17 cellular contexts compared by ENCODE assay signal in the genomic region with DNA sequence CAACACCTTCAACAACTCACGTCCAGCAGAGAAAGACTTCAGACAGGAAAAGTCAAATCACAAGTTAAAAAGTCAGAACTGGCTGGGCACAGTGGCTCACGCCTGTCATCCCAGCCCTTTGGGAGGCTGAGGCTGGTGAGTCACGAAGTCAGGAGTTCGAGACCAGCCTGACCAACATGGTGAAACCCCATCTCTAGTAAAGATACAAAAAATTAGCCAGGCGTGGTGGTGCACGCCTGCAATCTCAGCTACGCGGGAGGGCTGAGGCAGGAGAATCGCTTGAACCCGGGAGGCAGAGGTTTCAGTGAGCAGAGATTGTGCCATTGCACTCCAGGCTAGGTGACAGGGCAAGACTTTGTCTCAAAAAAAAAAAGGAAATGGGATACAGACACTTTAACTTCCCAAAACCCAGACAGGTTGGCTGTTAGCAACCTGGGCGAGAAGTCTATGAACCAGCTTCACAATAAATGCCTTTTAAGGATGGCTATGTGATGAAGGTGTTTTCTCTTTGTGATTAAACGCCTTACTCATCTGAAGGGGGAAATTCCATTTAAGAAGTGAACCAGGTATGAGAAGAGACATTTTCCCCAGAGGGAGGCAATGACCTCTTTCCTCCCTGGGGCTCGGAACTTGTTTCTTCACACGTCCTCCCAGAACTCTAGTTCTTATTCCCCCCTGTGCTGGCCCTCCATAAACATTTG.
DNase-seq lines count a peak whose midpoint lies in the region; ATAC-seq and TF ChIP-seq lines count a peak whose summit lies in the region.
"Had no signal": no experiment of that assay in that cellular context is flagged by ENCODE, and none has a peak within 500 bp of the region (broad histone marks: within the 10 kb centered on the region; RNA-seq: fewer than 3 reads in every experiment).

No MANE protein-coding gene starts in this region.

- H3K4me3 Mint-ChIP-seq in stimulated activated naive CD8-positive, alpha-beta T cell treated with anti-CD3 and anti-CD28 coated beads, Interleukin-15, amount 100 ng/mL, for 72 hours = no peak overlapping the region
- H3K4me3 Mint-ChIP-seq in memory B cell (no peak overlapping the region), T-helper 17 cell (no peak overlapping the region)
- no peak overlapping the region for H3K4me3 Mint-ChIP-seq in effector memory CD8-positive, alpha-beta T cell

- H3K27ac ChIP-seq in SK-N-MC (peak overlapping the region; percentile 15; the same call in 1 of the 2 replicates), uterus (peak overlapping the region; percentile 46 to 96), SJCRH30 (no peak overlapping the region)
- H3K27ac ChIP-seq: foreskin keratinocyte, Peyer's patch, thyroid gland had no signal

- H3K4me1 ChIP-seq in uterus = peaks cover 0 to 15% of the 10 kb centered on the region in 2 donors
- no peaks in the 10 kb centered on the region; the same call in 1 of the 2 replicates for H3K4me1 ChIP-seq in SJCRH30
- H3K4me1 ChIP-seq: BE2C, foreskin keratinocyte, Peyer's patch had no signal

- TF ChIP-seq POLR2A in uterus (IDR thresholded peaks at IDR 0.05) = no peak

- no peak overlapping the region for H3K27ac Mint-ChIP-seq in stimulated activated naive CD8-positive, alpha-beta T cell treated with anti-CD3 and anti-CD28 coated beads, Interleukin-15, amount 100 ng/mL, for 72 hours
- H3K27ac Mint-ChIP-seq in memory B cell (no peak overlapping the region), T-helper 17 cell (no peak overlapping the region)
- peak overlapping the region in 1 of 2 donors; percentile 55 for H3K27ac Mint-ChIP-seq in effector memory CD8-positive, alpha-beta T cell
- H3K27ac Mint-ChIP-seq: activated T-helper 2 cell treated with anti-CD3 and anti-CD28 coated beads, Interferon-gamma antibody, Interleukin-2, Interleukin-4, amounts not matched to agents 10 μg/mL and 5 μg/mL and 100 μg/mL, durations not matched to agents 14 hours and 24 hours and 36 hours had no signal

- H3K9ac ChIP-seq in SK-N-MC (ENCODE audit: insufficient read length) = no peak overlapping the region

- H3K9me3 ChIP-seq in SK-N-MC (ENCODE audit: low read depth, low read length) = no peaks in the 10 kb centered on the region
- H3K9me3 ChIP-seq in uterus = no peaks in the 10 kb centered on the region
- no peaks in the 10 kb centered on the region for H3K9me3 ChIP-seq in SJCRH30 (replicated peaks)
- H3K9me3 ChIP-seq in T-helper 17 cell (ENCODE audit: control insufficient read depth, low read length, poor library complexity, severe bottlenecking) = no peaks in the 10 kb centered on the region
- H3K9me3 ChIP-seq: BE2C, Peyer's patch, thyroid gland had no signal

- intact Hi-C loops in uterus (cut with DNase I; ENCODE audit: low total_unique reads) = no loop called here

- H3K9me3 Mint-ChIP-seq in stimulated activated naive CD8-positive, alpha-beta T cell treated with anti-CD3 and anti-CD28 coated beads, Interleukin-15, amount 100 ng/mL, for 72 hours = no peaks in the 10 kb centered on the region
- no peaks in the 10 kb centered on the region for H3K9me3 Mint-ChIP-seq in memory B cell
- no peaks in the 10 kb centered on the region for H3K9me3 Mint-ChIP-seq in effector memory CD8-positive, alpha-beta T cell
- H3K9me3 Mint-ChIP-seq: activated T-helper 2 cell treated with anti-CD3 and anti-CD28 coated beads, Interferon-gamma antibody, Interleukin-2, Interleukin-4, amounts not matched to agents 10 μg/mL and 5 μg/mL and 100 μg/mL, durations not matched to agents 14 hours and 24 hours and 36 hours had no signal

- peaks cover 7% of the 10 kb centered on the region for H3K27me3 Mint-ChIP-seq in stimulated activated naive CD8-positive, alpha-beta T cell treated with anti-CD3 and anti-CD28 coated beads, Interleukin-15, amount 100 ng/mL, for 72 hours
- H3K27me3 Mint-ChIP-seq in memory B cell (peaks cover 5% of the 10 kb centered on the region), T-helper 17 cell (peaks cover 8% of the 10 kb centered on the region)
- H3K27me3 Mint-ChIP-seq in effector memory CD8-positive, alpha-beta T cell = peaks cover 13 to 37% of the 10 kb centered on the region in 2 donors

- no peaks in the 10 kb centered on the region for H3K27me3 ChIP-seq in uterus
- no peaks in the 10 kb centered on the region for H3K27me3 ChIP-seq in SJCRH30
- H3K27me3 ChIP-seq: BE2C, Peyer's patch, thyroid gland had no signal

- H3K4me1 Mint-ChIP-seq in stimulated activated naive CD8-positive, alpha-beta T cell treated with anti-CD3 and anti-CD28 coated beads, Interleukin-15, amount 100 ng/mL, for 72 hours = peaks cover 29% of the 10 kb centered on the region
- H3K4me1 Mint-ChIP-seq in memory B cell (peaks cover 18% of the 10 kb centered on the region), T-helper 17 cell (peaks cover 7% of the 10 kb centered on the region)
- peaks cover 0 to 2% of the 10 kb centered on the region in 2 donors for H3K4me1 Mint-ChIP-seq in effector memory CD8-positive, alpha-beta T cell (ENCODE audit: low read depth in 2 of 2)

- no peaks in the 10 kb centered on the region for H3K36me3 ChIP-seq in SK-N-MC (ENCODE audit: insufficient read depth, low read length)
- H3K36me3 ChIP-seq in uterus = no peaks in the 10 kb centered on the region
- H3K36me3 ChIP-seq in SJCRH30 = no peaks in the 10 kb centered on the region
- H3K36me3 ChIP-seq: BE2C, Peyer's patch, thyroid gland had no signal

- H3K36me3 Mint-ChIP-seq in memory B cell (no peaks in the 10 kb centered on the region), T-helper 17 cell (ENCODE audit: low read depth) (no peaks in the 10 kb centered on the region)
- peaks cover 2% of the 10 kb centered on the region for H3K36me3 Mint-ChIP-seq in effector memory CD8-positive, alpha-beta T cell (ENCODE audit: insufficient read depth)

- H3K4me3 ChIP-seq in SK-N-MC (no peak overlapping the region), uterus (no peak overlapping the region), SJCRH30 (no peak overlapping the region)
- H3K4me3 ChIP-seq: Peyer's patch, thyroid gland had no signal

- peak; percentile 22 for ATAC-seq in stimulated activated naive CD8-positive, alpha-beta T cell treated with anti-CD3 and anti-CD28 coated beads, Interleukin-15, Interleukin-2, amounts not matched to agents 100 U/mL and 50 U/mL, for 24 hours
- ATAC-seq in stimulated activated naive CD8-positive, alpha-beta T cell treated with anti-CD3 and anti-CD28 coated beads, Interleukin-15, amount 100 ng/mL, for 72 hours = no peak
- ATAC-seq in memory B cell (ENCODE audit: low read depth) (peak; percentile 70), T-helper 17 cell (no peak)
- ATAC-seq in effector memory CD8-positive, alpha-beta T cell (replicated peaks) = no peak
- ATAC-seq: foreskin keratinocyte had no signal

- TF ChIP-seq CTCF in uterus (IDR thresholded peaks at IDR 0.05) = no peak

- DNase-seq in stimulated activated naive CD8-positive, alpha-beta T cell treated with anti-CD3 and anti-CD28 coated beads, Interleukin-15, Interleukin-2, amounts not matched to agents 100 U/mL and 50 U/mL, for 24 hours = peak; percentile 9
- DNase-seq in stimulated activated naive CD8-positive, alpha-beta T cell treated with anti-CD3 and anti-CD28 coated beads, Interleukin-15, amount 100 ng/mL, for 72 hours = no peak
- DNase-seq in SK-N-MC (ENCODE audit: low read depth, low spot score) (no peak), memory B cell (ENCODE audit: low spot score in 2 of 2) (no peak), uterus (no peak), SJCRH30 (no peak), T-helper 17 cell (no peak)
- DNase-seq in effector memory CD8-positive, alpha-beta T cell = no peak
- DNase-seq: BE2C; cortex of kidney; DMS 273 treated with DMSO at 0.1 percent for 48 hours; foreskin keratinocyte; NCI-H1417; Peyer's patch; stimulated activated CD4-positive, alpha-beta T cell treated with anti-CD3 and anti-CD28 coated beads, Interleukin-4, amount 100 ng/mL, for 24 hours; thyroid gland had no signal

Comparison
In these comparisons a context has a peak if more than half of its experiments do, and no peak if none do; other contexts are left out.
1. ATAC-seq: peak in stimulated activated naive CD8-positive, alpha-beta T cell treated with anti-CD3 and anti-CD28 coated beads, Interleukin-15, Interleukin-2, amounts not matched to agents 100 U/mL and 50 U/mL, for 24 hours (single experiment) and memory B cell (single experiment); none in stimulated activated naive CD8-positive, alpha-beta T cell treated with anti-CD3 and anti-CD28 coated beads, Interleukin-15, amount 100 ng/mL, for 72 hours (single experiment), T-helper 17 cell (single experiment) and effector memory CD8-positive, alpha-beta T cell (single experiment).